10 cellular contexts compared by ENCODE assay signal in genomic region chr16:24543949-24544348, GRCh38. TPM values are rescaled to one million over a fixed set of nuclear protein-coding genes. Genes with fewer than 3 reads are reported as not detected.
DNase-seq lines count a peak whose midpoint lies in the region; ATAC-seq, FAIRE-seq and TF ChIP-seq lines count a peak whose summit lies in the region.
"Had no signal": no experiment of that assay in that cellular context is flagged by ENCODE, and none has a peak within 500 bp of the region (broad histone marks: within the 10 kb centered on the region; RNA-seq: fewer than 3 reads in every experiment).

No MANE protein-coding gene starts in this region.

- ATAC-seq in A549 = no peak
- no peak for ATAC-seq in GM21825 (IDR thresholded peaks at IDR 0.05; ENCODE audit: unreplicated experiment)
- no peak for ATAC-seq in GM19324 (IDR thresholded peaks at IDR 0.05; ENCODE audit: low FRiP score, unreplicated experiment)

- H3K4me3 ChIP-seq in A549 = no peak overlapping the region
- H3K4me3 ChIP-seq in GM12865 (ENCODE audit: low read depth, low read length) = peak overlapping the region; percentile 10; the same call in 1 of the 2 replicates

- TF ChIP-seq EP300 in A549 (IDR thresholded peaks at IDR 0.05) = no peak

- TF ChIP-seq RAD21 in A549 (conservative IDR thresholded peaks at IDR 0.05 in 1 of 2, IDR thresholded peaks at IDR 0.05 in 1 of 2) = no peak

- no peaks in the 10 kb centered on the region for H3K9me3 ChIP-seq in A549

- H3K27me3 Mint-ChIP-seq in activated naive CD8-positive, alpha-beta T cell treated with anti-CD3 and anti-CD28 coated beads for 36 hours = peaks cover 3% of the 10 kb centered on the region
- no peaks in the 10 kb centered on the region for H3K27me3 Mint-ChIP-seq in mesothelial cell of epicardium (ENCODE audit: low read depth)

- peaks cover 47% of the 10 kb centered on the region for H3K36me3 Mint-ChIP-seq in activated naive CD8-positive, alpha-beta T cell treated with anti-CD3 and anti-CD28 coated beads for 36 hours
- H3K36me3 Mint-ChIP-seq in mesothelial cell of epicardium = peaks cover 20% of the 10 kb centered on the region

- H3K27ac ChIP-seq in A549 = no peak overlapping the region

- H3K4me3 Mint-ChIP-seq in activated naive CD8-positive, alpha-beta T cell treated with anti-CD3 and anti-CD28 coated beads for 36 hours = peak overlapping the region; percentile 34
- peak overlapping the region; percentile 13 for H3K4me3 Mint-ChIP-seq in mesothelial cell of epicardium

- POLR2A ChIA-PET in A549 (lab: Yijun Ruan, JAX) = no interaction called here

- H3K4me1 ChIP-seq in A549 = peaks cover 32% of the 10 kb centered on the region; the same call in 2 of the 3 replicates

- no peak for DNase-seq in A549 (ENCODE audit: low read depth in 1 of 2, low spot score in 1 of 2)
- no peak for DNase-seq in GM12865 (ENCODE audit: low read depth)
- DNase-seq in activated naive CD8-positive, alpha-beta T cell treated with anti-CD3 and anti-CD28 coated beads for 36 hours = no peak
- no peak for DNase-seq in mesothelial cell of epicardium (ENCODE audit: low spot score in 2 of 2, unreplicated experiment in 2 of 2)
- DNase-seq in GM19238 (ENCODE audit: insufficient read length, low spot score) = no peak
- DNase-seq in HPDE6-E6E7 (ENCODE audit: extremely low spot score) = no peak
- DNase-seq: activated gamma-delta T cell had no signal

- peak overlapping the region; percentile 48 for H3K27ac Mint-ChIP-seq in activated naive CD8-positive, alpha-beta T cell treated with anti-CD3 and anti-CD28 coated beads for 36 hours
- no peak overlapping the region for H3K27ac Mint-ChIP-seq in mesothelial cell of epicardium

- no peak for TF ChIP-seq POLR2A in A549 (IDR thresholded peaks at IDR 0.05; ENCODE audit: low read length)

- 78% methylated on average over 2 of the region's 2 CpGs for WGBS in A549 (ENCODE audit: missing lambda C conversion rate)

- peaks cover 48% of the 10 kb centered on the region for H3K4me1 Mint-ChIP-seq in activated naive CD8-positive, alpha-beta T cell treated with anti-CD3 and anti-CD28 coated beads for 36 hours
- peaks cover 39% of the 10 kb centered on the region for H3K4me1 Mint-ChIP-seq in mesothelial cell of epicardium

- CTCF ChIA-PET in A549 (lab: Yijun Ruan, JAX) = no interaction called here

- TF ChIP-seq CTCF in A549 (IDR thresholded peaks at IDR 0.05) = no peak
- no peak for TF ChIP-seq CTCF in GM12865 (IDR thresholded peaks at IDR 0.05; ENCODE audit: insufficient read depth, low read depth, low read length, missing control alignments)
- TF ChIP-seq CTCF in mesothelial cell of epicardium (IDR thresholded peaks at IDR 0.05; ENCODE audit: unreplicated experiment) = no peak

- H3K4me2 ChIP-seq in A549 = peak overlapping the region; percentile 92

- H3K9me3 Mint-ChIP-seq in activated naive CD8-positive, alpha-beta T cell treated with anti-CD3 and anti-CD28 coated beads for 36 hours = no peaks in the 10 kb centered on the region
- H3K9me3 Mint-ChIP-seq in mesothelial cell of epicardium = no peaks in the 10 kb centered on the region

- no peak for FAIRE-seq in A549 (lab: Jason Lieb, UNC)
- FAIRE-seq: D721Med had no signal

TF ChIP-seq in A549, 52 proteins besides CTCF, POLR2A, EP300 and RAD21:
- no peak for TF ChIP-seq JUN (IDR thresholded peaks at IDR 0.05)
- TF ChIP-seq MAX (IDR thresholded peaks at IDR 0.05) = no peak
- no peak for TF ChIP-seq ATOH8 (CRISPR knock-in tag; IDR thresholded peaks at IDR 0.05; ENCODE audit: low read depth)
- no peak for TF ChIP-seq JUNB (IDR thresholded peaks at IDR 0.05)
- no peak for TF ChIP-seq ELK1 (IDR thresholded peaks at IDR 0.05; ENCODE audit: low read depth, low read length)
- no peak for TF ChIP-seq PBX3 (IDR thresholded peaks at IDR 0.05)
- TF ChIP-seq USF2 (IDR thresholded peaks at IDR 0.05) = no peak
- TF ChIP-seq NR3C1 (IDR thresholded peaks at IDR 0.05) = no peak
- TF ChIP-seq HMGXB4 (CRISPR knock-in tag; IDR thresholded peaks at IDR 0.05; ENCODE audit: borderline replicate concordance) = no peak
- TF ChIP-seq RARB (CRISPR knock-in tag; IDR thresholded peaks at IDR 0.05) = no peak
- TF ChIP-seq PHF8 (IDR thresholded peaks at IDR 0.05; ENCODE audit: borderline replicate concordance, low read depth) = no peak

RNA-seq across cellular contexts. Expression of gene RBBP6, which starts 4.6 kb away (rescaled TPM):
- 49.3 and 52.7 TPM in 2 replicates for polyA plus RNA-seq in A549 (2011; rRNA removed)
- polyA plus RNA-seq in A549 (2012; cell fraction: cytosol; rRNA removed) = 13.8 and 15.2 TPM in 2 replicates
- polyA plus RNA-seq in A549 (2012; cell fraction: nucleus; rRNA removed) = 26.3 and 32.5 TPM in 2 replicates
- polyA plus RNA-seq in A549 (2017; fragmentation: RNase III; extraction: RNeasy Plus Mini Kit Qiagen cat#74134 plus additional on column Dnase treatment) = 24.7 to 28.7 TPM (median 25.0 TPM) in 3 replicates
- 31.1 and 34.8 TPM in 2 replicates for polyA minus RNA-seq in A549 (2011; rRNA and poly(A)+ RNA removed)
- 10 to 100 TPM; 65.1 to 66.4 TPM for total RNA-seq in activated naive CD8-positive, alpha-beta T cell treated with anti-CD3 and anti-CD28 coated beads for 36 hours
- 100 to 101 TPM (median 101 TPM) in 3 replicates for total RNA-seq in mesothelial cell of epicardium
